24 cellular contexts compared by ENCODE assay signal in genomic region chr1:175385316-175385715, GRCh38.
"Had no signal": no experiment of that assay in that cellular context is flagged by ENCODE, and none has a peak within 500 bp of the region (broad histone marks: within the 10 kb centered on the region; RNA-seq: fewer than 3 reads in every experiment).

No MANE protein-coding gene starts in this region.

- ATAC-seq: activated CD4-positive, CD25-positive, alpha-beta regulatory T cell treated with anti-CD3 and anti-CD28 coated beads, Interleukin-2, amount 50 U/mL, for 24 hours; activated CD8-positive, alpha-beta T cell treated with anti-CD3 and anti-CD28 coated beads, Interleukin-2, amount 10 ng/mL, durations not matched to agents 7 days and 5 days; left colon; mucosa of descending colon; pancreas; psoas muscle; right cardiac atrium; stimulated activated naive CD8-positive, alpha-beta T cell treated with anti-CD3 and anti-CD28 coated beads, Interleukin-15, amount 100 ng/mL, for 72 hours had no signal

- H3K27ac Mint-ChIP-seq: activated CD8-positive, alpha-beta T cell treated with anti-CD3 and anti-CD28 coated beads, Interleukin-2, amount 10 ng/mL, durations not matched to agents 7 days and 5 days; activated naive CD4-positive, alpha-beta T cell treated with anti-CD3 and anti-CD28 coated beads, Interleukin-2, amount 50 U/mL, for 24 hours; activated T-helper 1 cell treated with anti-CD3 and anti-CD28 coated beads, Interleukin-12 subunit alpha, Interleukin-12 subunit beta, Interleukin-2, Interleukin-4 antibody, amounts not matched to agents 30 ng/mL and 10 ng/mL and 1 ng/mL, durations not matched to agents 14 hours and 24 hours and 36 hours; brain; nephron progenitor cell; stimulated activated naive CD8-positive, alpha-beta T cell treated with anti-CD3 and anti-CD28 coated beads, Interleukin-15, amount 100 ng/mL, for 72 hours had no signal

- H3K4me3 ChIP-seq: esophagus squamous epithelium, hepatocyte, mucosa of descending colon, pancreas, psoas muscle, tibial artery had no signal

- H3K27me3 Mint-ChIP-seq: activated naive CD4-positive, alpha-beta T cell treated with anti-CD3 and anti-CD28 coated beads, Interleukin-2, amount 50 U/mL, for 24 hours had no signal

- H3K4me1 ChIP-seq: esophagus squamous epithelium, psoas muscle had no signal

- H3K36me3 ChIP-seq: esophagus squamous epithelium, pancreas, tibial artery had no signal

- H3K4me3 Mint-ChIP-seq: activated CD8-positive, alpha-beta T cell treated with anti-CD3 and anti-CD28 coated beads, Interleukin-2, amount 10 ng/mL, durations not matched to agents 7 days and 5 days; activated naive CD4-positive, alpha-beta T cell treated with anti-CD3 and anti-CD28 coated beads, Interleukin-2, amount 50 U/mL, for 24 hours; activated T-helper 1 cell treated with anti-CD3 and anti-CD28 coated beads, Interleukin-12 subunit alpha, Interleukin-12 subunit beta, Interleukin-2, Interleukin-4 antibody, amounts not matched to agents 30 ng/mL and 10 ng/mL and 1 ng/mL, durations not matched to agents 14 hours and 24 hours and 36 hours; brain; central memory CD8-positive, alpha-beta T cell; nephron progenitor cell; stimulated activated naive CD8-positive, alpha-beta T cell treated with anti-CD3 and anti-CD28 coated beads, Interleukin-15, amount 100 ng/mL, for 72 hours had no signal

- H3K36me3 Mint-ChIP-seq: activated naive CD4-positive, alpha-beta T cell treated with anti-CD3 and anti-CD28 coated beads, Interleukin-2, amount 50 U/mL, for 24 hours; brain had no signal

- H3K27ac ChIP-seq: esophagus squamous epithelium, hepatocyte, pancreas, psoas muscle, tibial artery, VCaP had no signal

- H3K4me1 Mint-ChIP-seq: activated naive CD4-positive, alpha-beta T cell treated with anti-CD3 and anti-CD28 coated beads, Interleukin-2, amount 50 U/mL, for 24 hours; central memory CD8-positive, alpha-beta T cell; stimulated activated naive CD8-positive, alpha-beta T cell treated with anti-CD3 and anti-CD28 coated beads, Interleukin-15, amount 100 ng/mL, for 72 hours had no signal

- H3K27me3 ChIP-seq: esophagus squamous epithelium, pancreas, tibial artery had no signal

- DNase-seq: activated CD4-positive, alpha-beta T cell treated with anti-CD3 and anti-CD28 coated beads, Interleukin-2, amount 50 U/mL, for 1 hour; activated CD8-positive, alpha-beta T cell treated with anti-CD3 and anti-CD28 coated beads, Interleukin-2, amount 10 ng/mL, durations not matched to agents 7 days and 5 days; activated gamma-delta T cell treated with Interleukin-2 at 50 U/mL for 16 hours; anterior cingulate cortex; effector memory CD4-positive, alpha-beta T cell; esophagus squamous epithelium; glutamatergic neuron; left colon; mesenchymal stem cell; mucosa of descending colon; nephron progenitor cell; pancreas; psoas muscle; right cardiac atrium; stimulated activated CD4-positive, alpha-beta T cell treated with anti-CD3 and anti-CD28 coated beads, Interleukin-4, amount 100 ng/mL, for 4 hours; stimulated activated naive CD8-positive, alpha-beta T cell treated with anti-CD3 and anti-CD28 coated beads, Interleukin-15, amount 100 ng/mL, for 72 hours; tibial artery had no signal

- H3K9me3 ChIP-seq: esophagus squamous epithelium, mucosa of descending colon, pancreas, psoas muscle, tibial artery had no signal

- H3K9me3 Mint-ChIP-seq: activated naive CD4-positive, alpha-beta T cell treated with anti-CD3 and anti-CD28 coated beads, Interleukin-2, amount 50 U/mL, for 24 hours; activated T-helper 1 cell treated with anti-CD3 and anti-CD28 coated beads, Interleukin-12 subunit alpha, Interleukin-12 subunit beta, Interleukin-2, Interleukin-4 antibody, amounts not matched to agents 30 ng/mL and 10 ng/mL and 1 ng/mL, durations not matched to agents 14 hours and 24 hours and 36 hours; central memory CD8-positive, alpha-beta T cell; nephron progenitor cell; stimulated activated naive CD8-positive, alpha-beta T cell treated with anti-CD3 and anti-CD28 coated beads, Interleukin-15, amount 100 ng/mL, for 72 hours had no signal
